ENCODE assay signal across 8 cellular contexts in genomic region chr18:51030537-51031258, GRCh38. TPM values are rescaled to one million over a fixed set of nuclear protein-coding genes. Genes with fewer than 3 reads are reported as not detected.
DNase-seq lines count a peak whose midpoint lies in the region; ATAC-seq, FAIRE-seq and TF ChIP-seq lines count a peak whose summit lies in the region.

No MANE protein-coding gene starts in this region.

- H3K9me3 ChIP-seq in A673 (ENCODE audit: low read depth, low read length, poor library complexity, severe bottlenecking) (no peaks in the 10 kb centered on the region), endothelial cell of umbilical vein (replicated peaks; ENCODE audit: control insufficient read depth, insufficient read depth, low read length) (no peaks in the 10 kb centered on the region), mononuclear cell (ENCODE audit: low read depth, low read length) (no peaks in the 10 kb centered on the region)

- peaks cover 61% of the 10 kb centered on the region for H3K79me2 ChIP-seq in endothelial cell of umbilical vein (ENCODE audit: control insufficient read depth, insufficient read depth, low read length)

- peak overlapping the region; percentile 80 for H3K4me3 ChIP-seq in A673 (ENCODE audit: low read depth, low read length, poor library complexity, severe bottlenecking)
- peak overlapping the region; percentile 55 to 87 (median 87) for H3K4me3 ChIP-seq in endothelial cell of umbilical vein (replicated peaks in 1 of 3; ENCODE audit: insufficient read depth in 1 of 3, low read depth in 1 of 3, low read length in 3 of 3)
- H3K4me3 ChIP-seq in mononuclear cell (ENCODE audit: low read length) = peak overlapping the region; percentile 68

- H3K4me1 ChIP-seq in A673 (ENCODE audit: insufficient read depth, low read length, poor library complexity, severe bottlenecking) = peaks cover 32% of the 10 kb centered on the region
- H3K4me1 ChIP-seq in endothelial cell of umbilical vein (ENCODE audit: control insufficient read depth, extremely low read depth, insufficient read depth, low read length) = peaks cover 21% of the 10 kb centered on the region
- peaks cover 62% of the 10 kb centered on the region for H3K4me1 ChIP-seq in mononuclear cell (ENCODE audit: insufficient read depth, low read length)

- TF ChIP-seq POLR2A in endothelial cell of umbilical vein (IDR thresholded peaks at IDR 0.05; ENCODE audit: low read depth, low read length) = no peak

- TF ChIP-seq CTCF in A673 (conservative IDR thresholded peaks at IDR 0.05; ENCODE audit: low read depth, low read length) = no peak
- no peak for TF ChIP-seq CTCF in endothelial cell of umbilical vein (IDR thresholded peaks at IDR 0.05; ENCODE audit: extremely low read depth in 1 of 2, insufficient read depth in 1 of 2, low read depth in 1 of 2, low read length in 2 of 2)

- peak overlapping the region; percentile 68 for H2AFZ ChIP-seq in endothelial cell of umbilical vein (ENCODE audit: low read depth, low read length)

- POLR2A ChIA-PET in A673 (lab: Charles Lee; ENCODE audit: low non-redundant PET) (interaction anchor here (0.5 to 0.6 kb wide), 3 partner anchors 27 to 208 kb away, joined by 3 read pairs; partner anchors contain the start of gene ME2), endothelial cell of umbilical vein (lab: Charles Lee) (interaction anchor here (0.6 to 1.6 kb wide), 5 partner anchors 8 to 167 kb away, joined by 3 to 11 read pairs (median 5); partner anchors contain the start of genes ELAC1 and MEX3C)

- dilution Hi-C loops in endothelial cell of umbilical vein (cut with MboI; ENCODE audit: extremely low pct_ligation_motif_present, low sequenced_read_pairs) = no loop called here

- CTCF ChIA-PET in A673 (lab: Charles Lee) = interaction anchor here (1.0 kb wide), 1 partner anchor 210 kb away, joined by 3 read pairs; no protein-coding TSS in a partner anchor
- CTCF ChIA-PET in endothelial cell of umbilical vein (lab: Charles Lee) = interaction anchor here (0.6 to 1.5 kb wide), 9 partner anchors 9 to 212 kb away, joined by 3 to 6 read pairs (median 3); partner anchors contain the start of genes ELAC1 and MRO

- FAIRE-seq in endothelial cell of umbilical vein (lab: Jason Lieb, UNC) = peak; percentile 43

- H3K4me2 ChIP-seq in endothelial cell of umbilical vein (ENCODE audit: insufficient read depth, low read length) = peak overlapping the region; percentile 94

- no peaks in the 10 kb centered on the region for H3K9me1 ChIP-seq in endothelial cell of umbilical vein (replicated peaks; ENCODE audit: control insufficient read depth, extremely low read depth, insufficient read depth, low read length)

- peaks cover 13% of the 10 kb centered on the region for H4K20me1 ChIP-seq in endothelial cell of umbilical vein (replicated peaks; ENCODE audit: control insufficient read depth, extremely low read depth, insufficient read depth, low read length)

- DNase-seq in A673 (ENCODE audit: low spot score) = peak; percentile 77
- peak; percentile 33 for DNase-seq in NCI-H345 treated with DMSO at 0.1 percent for 48 hours (lab: John Stamatoyannopoulos, UW; ENCODE audit: unreplicated experiment)
- DNase-seq in activated CD8-positive, alpha-beta memory T cell treated with anti-CD3 and anti-CD28 coated beads, Interleukin-2, amount 50 U/mL, for 4 hours = peak; percentile 64
- peak; percentile 50 for DNase-seq in endothelial cell of umbilical vein (ENCODE audit: low read depth, low spot score)
- peak; percentile 13 to 45 for DNase-seq in stimulated activated CD8-positive, alpha-beta memory T cell treated with anti-CD3 and anti-CD28 coated beads, Interleukin-2, amount 100 ng/mL, for 1 hour (ENCODE audit: low read depth in 2 of 2)

- ATAC-seq in GM18508 (IDR thresholded peaks at IDR 0.05; ENCODE audit: insufficient read depth, unreplicated experiment) (peak; percentile 9), HG03045 (IDR thresholded peaks at IDR 0.05; ENCODE audit: unreplicated experiment) (peak; percentile 66)

- H3K27me3 ChIP-seq in A673 (replicated peaks; ENCODE audit: insufficient read depth, low read depth, low read length, poor library complexity) (no peaks in the 10 kb centered on the region), endothelial cell of umbilical vein (ENCODE audit: control insufficient read depth in 2 of 2, insufficient read depth in 2 of 2, low read length in 2 of 2) (no peaks in the 10 kb centered on the region), mononuclear cell (ENCODE audit: insufficient read depth, low read length) (no peaks in the 10 kb centered on the region)

- H3K27ac ChIP-seq in A673 (ENCODE audit: low read depth, low read length, poor library complexity, severe bottlenecking) = peak overlapping the region; percentile 89
- H3K27ac ChIP-seq in endothelial cell of umbilical vein (ENCODE audit: insufficient read depth, low read depth, low read length) = peak overlapping the region; percentile 93

- H3K36me3 ChIP-seq in A673 (ENCODE audit: insufficient read depth, low read length, poor library complexity, severe bottlenecking) (no peaks in the 10 kb centered on the region), endothelial cell of umbilical vein (ENCODE audit: control insufficient read depth in 2 of 2, extremely low read depth in 1 of 2, insufficient read depth in 2 of 2, low read length in 2 of 2) (peaks cover 0 to 3% of the 10 kb centered on the region in 2 experiments)

- BruUV-seq in A673 (replicated peaks; lab: Mats Ljungman, UMichigan) (no TSS peak), endothelial cell of umbilical vein (replicated peaks; lab: Mats Ljungman, UMichigan) (no TSS peak)

- intact Hi-C loops in A673 (cut with micrococcal nuclease; ENCODE audit: unreplicated experiment) = no loop called here
- intact Hi-C loops in endothelial cell of umbilical vein (cut with micrococcal nuclease) = loop anchor here (1.0 to 5.0 kb wide), 5 partner anchors 9 to 210 kb away; partner anchors contain the start of genes ME2, MEX3C and MRO

- H3K9ac ChIP-seq in endothelial cell of umbilical vein (replicated peaks; ENCODE audit: extremely low read depth, insufficient read depth, low read length) = peak overlapping the region; percentile 97

TF ChIP-seq in endothelial cell of umbilical vein, 7 proteins besides CTCF, POLR2A, EP300 and RAD21:
- TF ChIP-seq FOS (IDR thresholded peaks at IDR 0.05; ENCODE audit: borderline replicate concordance, insufficient read depth, low read length) (no peak), POLR2AphosphoS5 (IDR thresholded peaks at IDR 0.05; ENCODE audit: insufficient read depth, low read depth, low read length) (peak; percentile 37)

RNA-seq across cellular contexts. Expression of gene SMAD4, which starts 0.7 kb away (rescaled TPM):
- total RNA-seq in A673 (2021) (120 TPM in 2 replicates), endothelial cell of umbilical vein (79.3 and 82.8 TPM in 2 replicates), mononuclear cell (77.9 TPM)
- polyA plus RNA-seq in endothelial cell of umbilical vein = 63.5 and 65.9 TPM in 2 replicates
- 51.6 and 66.6 TPM in 2 replicates for polyA plus RNA-seq in endothelial cell of umbilical vein (2011; cell fraction: cytosol; rRNA removed)
- 49.7 and 65.1 TPM in 2 replicates for polyA plus RNA-seq in endothelial cell of umbilical vein (2011; cell fraction: nucleus; rRNA removed)
- 49.2 and 64.4 TPM in 2 replicates for polyA plus RNA-seq in endothelial cell of umbilical vein (2012)
- polyA minus RNA-seq in endothelial cell of umbilical vein = 170 and 181 TPM in 2 replicates
- polyA minus RNA-seq in endothelial cell of umbilical vein (2011; cell fraction: cytosol; rRNA and poly(A)+ RNA removed) = 44.9 TPM
- polyA minus RNA-seq in endothelial cell of umbilical vein (2011; cell fraction: nucleus; rRNA and poly(A)+ RNA removed) = 80.7 and 81.5 TPM in 2 replicates

Comparison
In these comparisons a context has a peak if more than half of its experiments do, and no peak if none do; other contexts are left out.
1. Peak in every context shown above with its lines: DNase-seq, ATAC-seq, H3K4me3 ChIP-seq and H3K27ac ChIP-seq.